ENCODE assay signal across 10 cellular contexts in the genomic region with DNA sequence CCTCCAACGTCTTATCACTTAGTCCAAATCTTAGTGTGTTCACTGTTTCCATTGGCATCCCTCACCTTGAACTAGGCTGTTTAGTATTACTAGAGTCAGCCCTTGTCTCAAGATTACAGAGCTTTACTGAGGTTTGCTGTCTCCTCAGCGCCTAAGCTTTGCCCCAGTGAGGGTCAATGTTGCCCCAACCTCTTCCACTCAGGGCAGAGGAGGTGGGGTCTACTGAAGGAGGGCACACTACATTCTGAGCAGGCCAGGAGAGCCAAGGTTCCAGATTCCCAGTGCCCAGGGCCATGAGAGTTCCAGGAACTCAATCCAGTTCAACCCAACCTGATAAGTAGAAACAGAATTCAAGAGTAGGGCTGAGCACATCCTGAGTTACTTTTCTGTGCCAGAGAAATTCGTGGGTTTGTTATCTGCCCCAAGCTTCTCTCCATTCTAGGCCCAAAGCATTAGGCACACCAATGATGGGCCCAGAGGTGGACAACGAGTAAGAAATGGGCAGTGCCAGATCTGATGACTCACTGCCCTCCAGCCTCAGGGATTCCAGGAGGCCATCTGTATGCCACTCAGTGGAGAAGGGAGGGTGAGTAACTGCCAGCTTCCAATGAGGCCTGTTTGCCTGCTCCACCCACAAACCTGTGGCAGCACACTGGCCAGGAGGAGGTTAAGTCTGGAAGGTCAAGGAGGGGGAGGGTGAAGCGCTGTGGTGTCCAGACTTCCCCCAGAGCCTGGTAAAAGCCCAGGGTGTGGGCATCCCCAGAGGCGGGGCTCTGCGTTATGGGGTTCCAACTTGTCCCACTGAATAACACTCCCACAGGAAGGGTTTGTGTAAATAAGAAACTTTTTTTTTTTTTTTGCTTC. TPM values are rescaled to one million over a fixed set of nuclear protein-coding genes. Genes with fewer than 3 reads are reported as not detected.
DNase-seq lines count a peak whose midpoint lies in the region; ATAC-seq and TF ChIP-seq lines count a peak whose summit lies in the region.
"Had no signal": no experiment of that assay in that cellular context is flagged by ENCODE, and none has a peak within 500 bp of the region (broad histone marks: within the 10 kb centered on the region; RNA-seq: fewer than 3 reads in every experiment).

No MANE protein-coding gene starts in this region.

- TF ChIP-seq CTCF in HFFc6 (IDR thresholded peaks at IDR 0.05): no peak

- peak; percentile 93 for DNase-seq in HFFc6
- DNase-seq in astrocyte of the hippocampus (ENCODE audit: low read depth, low spot score): peak; percentile 86
- DNase-seq in iris pigment epithelial cell (ENCODE audit: low read depth): peak; percentile 75
- peak in 5 of 49 donors; percentile 18 to 47 (median 23) for DNase-seq in substantia nigra (lab: John Stamatoyannopoulos, UW)
- DNase-seq in effector memory CD8-positive, alpha-beta T cell: no peak
- no peak for DNase-seq in occipital lobe (lab: John Stamatoyannopoulos, UW)
- DNase-seq in activated CD4-positive, alpha-beta memory T cell treated with anti-CD3 and anti-CD28 coated beads, Interleukin-2, amount 10 ng/mL, durations not matched to agents 7 days and 5 days: no peak
- no peak for DNase-seq in NCI-H1694 (lab: John Stamatoyannopoulos, UW)
- DNase-seq: OCI-M1 had no signal

- POLR2A ChIA-PET in activated CD4-positive, alpha-beta memory T cell treated with anti-CD3 and anti-CD28 coated beads, Interleukin-2, amount 10 ng/mL, durations not matched to agents 7 days and 5 days (lab: Charles Lee): interaction anchor here (1.0 to 2.9 kb wide), 4 partner anchors 8 to 58 kb away, joined by 3 to 10 read pairs (median 4); a partner anchor contains a TSS

- H3K27ac ChIP-seq in substantia nigra (ENCODE audit: low read depth, low read length, poor library complexity, severe bottlenecking): peak overlapping the region; percentile 64

- ATAC-seq in effector memory CD8-positive, alpha-beta T cell (replicated peaks): no peak

- H3K4me1 Mint-ChIP-seq in HFFc6 (ENCODE audit: low read depth): peaks cover 34% of the 10 kb centered on the region
- H3K4me1 Mint-ChIP-seq in effector memory CD8-positive, alpha-beta T cell (ENCODE audit: low read depth in 2 of 2): peaks cover 3 to 9% of the 10 kb centered on the region in 2 donors
- H3K4me1 Mint-ChIP-seq in activated CD4-positive, alpha-beta memory T cell treated with anti-CD3 and anti-CD28 coated beads, Interleukin-2, amount 10 ng/mL, durations not matched to agents 7 days and 5 days: peaks cover 15% of the 10 kb centered on the region

- H3K4me3 Mint-ChIP-seq in HFFc6: peak overlapping the region; percentile 37; the same call in 1 of the 2 replicates
- no peak overlapping the region for H3K4me3 Mint-ChIP-seq in effector memory CD8-positive, alpha-beta T cell
- H3K4me3 Mint-ChIP-seq in activated CD4-positive, alpha-beta memory T cell treated with anti-CD3 and anti-CD28 coated beads, Interleukin-2, amount 10 ng/mL, durations not matched to agents 7 days and 5 days: no peak overlapping the region
- H3K4me3 Mint-ChIP-seq: central memory CD8-positive, alpha-beta T cell had no signal

- H3K27me3 Mint-ChIP-seq in HFFc6 (ENCODE audit: insufficient read depth): peaks cover 3% of the 10 kb centered on the region
- H3K27me3 Mint-ChIP-seq in effector memory CD8-positive, alpha-beta T cell: peaks cover 7 to 32% of the 10 kb centered on the region in 2 donors
- peaks cover 27% of the 10 kb centered on the region for H3K27me3 Mint-ChIP-seq in activated CD4-positive, alpha-beta memory T cell treated with anti-CD3 and anti-CD28 coated beads, Interleukin-2, amount 10 ng/mL, durations not matched to agents 7 days and 5 days

- no peaks in the 10 kb centered on the region for H3K9me3 Mint-ChIP-seq in HFFc6
- H3K9me3 Mint-ChIP-seq in effector memory CD8-positive, alpha-beta T cell: no peaks in the 10 kb centered on the region
- H3K9me3 Mint-ChIP-seq in activated CD4-positive, alpha-beta memory T cell treated with anti-CD3 and anti-CD28 coated beads, Interleukin-2, amount 10 ng/mL, durations not matched to agents 7 days and 5 days: no peaks in the 10 kb centered on the region
- H3K9me3 Mint-ChIP-seq: central memory CD8-positive, alpha-beta T cell had no signal

- H3K27ac Mint-ChIP-seq in HFFc6: peak overlapping the region; percentile 87
- no peak overlapping the region for H3K27ac Mint-ChIP-seq in effector memory CD8-positive, alpha-beta T cell
- H3K27ac Mint-ChIP-seq in activated CD4-positive, alpha-beta memory T cell treated with anti-CD3 and anti-CD28 coated beads, Interleukin-2, amount 10 ng/mL, durations not matched to agents 7 days and 5 days: no peak overlapping the region

- CTCF ChIA-PET in activated CD4-positive, alpha-beta memory T cell treated with anti-CD3 and anti-CD28 coated beads, Interleukin-2, amount 10 ng/mL, durations not matched to agents 7 days and 5 days (lab: Charles Lee): interaction anchor here (0.6 to 1.6 kb wide), 2 partner anchors 12 to 89 kb away, joined by 3 read pairs; no protein-coding TSS in a partner anchor

- H3K36me3 Mint-ChIP-seq in HFFc6 (ENCODE audit: low read depth): peaks cover 30% of the 10 kb centered on the region
- peaks cover 14% of the 10 kb centered on the region for H3K36me3 Mint-ChIP-seq in effector memory CD8-positive, alpha-beta T cell (ENCODE audit: insufficient read depth)
- no peaks in the 10 kb centered on the region for H3K36me3 Mint-ChIP-seq in activated CD4-positive, alpha-beta memory T cell treated with anti-CD3 and anti-CD28 coated beads, Interleukin-2, amount 10 ng/mL, durations not matched to agents 7 days and 5 days (ENCODE audit: low read depth)

RNA-seq across cellular contexts. Expression of a gene that starts 8.2 kb away (rescaled TPM):
- 10 to 100 TPM; 15.2 to 17.3 (median 16.9) TPM for total RNA-seq in HFFc6 (2021; fragmentation: NEBNext Ultra II Directional; extraction: Animal tissue kit (Norgen Biotek cat#: 25700))
- total RNA-seq in occipital lobe: 9.4 TPM
- total RNA-seq in activated CD4-positive, alpha-beta memory T cell treated with anti-CD3 and anti-CD28 coated beads, Interleukin-2, amount 10 ng/mL, durations not matched to agents 7 days and 5 days: 1 to 10 TPM; 7.2 to 7.5 TPM

RNA-seq across cellular contexts. Expression of a gene that starts 9.5 kb away (rescaled TPM):
- 10 to 100 TPM; 16.4 to 22.4 (median 19.1) TPM for total RNA-seq in HFFc6 (2021; fragmentation: NEBNext Ultra II Directional; extraction: Animal tissue kit (Norgen Biotek cat#: 25700))
- total RNA-seq in occipital lobe: 2.8 TPM
- 1 to 10 TPM; 1.8 to 3.1 TPM for total RNA-seq in activated CD4-positive, alpha-beta memory T cell treated with anti-CD3 and anti-CD28 coated beads, Interleukin-2, amount 10 ng/mL, durations not matched to agents 7 days and 5 days

RNA-seq across cellular contexts. Expression of a gene that starts 14.3 kb away (rescaled TPM):
- total RNA-seq in HFFc6 (2021; fragmentation: NEBNext Ultra II Directional; extraction: Animal tissue kit (Norgen Biotek cat#: 25700)): 1 to 10 TPM; 1.7 to 2.9 (median 2.2) TPM
- total RNA-seq in occipital lobe: 0.47 TPM
- 1 to 10 TPM in 1 of 2 experiments, under 1 TPM in 1; 0.68 to 1.1 TPM for total RNA-seq in activated CD4-positive, alpha-beta memory T cell treated with anti-CD3 and anti-CD28 coated beads, Interleukin-2, amount 10 ng/mL, durations not matched to agents 7 days and 5 days

RNA-seq across cellular contexts. Expression of a gene that starts 15.0 kb away (rescaled TPM):
- 10 to 100 TPM; 26.0 to 43.7 (median 37.7) TPM for total RNA-seq in HFFc6 (2021; fragmentation: NEBNext Ultra II Directional; extraction: Animal tissue kit (Norgen Biotek cat#: 25700))
- 7.5 TPM for total RNA-seq in occipital lobe
- total RNA-seq in activated CD4-positive, alpha-beta memory T cell treated with anti-CD3 and anti-CD28 coated beads, Interleukin-2, amount 10 ng/mL, durations not matched to agents 7 days and 5 days: 1 to 10 TPM; 1.2 TPM

RNA-seq across cellular contexts. Expression of a gene that starts 57.8 kb away (rescaled TPM):
- 100 to 1,000 TPM in 5 of 6 experiments, 10 to 100 TPM in 1; 85.5 to 127 (median 112) TPM for total RNA-seq in HFFc6 (2021; fragmentation: NEBNext Ultra II Directional; extraction: Animal tissue kit (Norgen Biotek cat#: 25700))
- total RNA-seq in occipital lobe: 10.3 TPM
- 10 to 100 TPM; 53.3 to 56.3 TPM for total RNA-seq in activated CD4-positive, alpha-beta memory T cell treated with anti-CD3 and anti-CD28 coated beads, Interleukin-2, amount 10 ng/mL, durations not matched to agents 7 days and 5 days

Comparison
In these comparisons a context has a peak if more than half of its experiments do, and no peak if none do; other contexts are left out.
1. DNase-seq: peak in HFFc6 (single experiment), astrocyte of the hippocampus (single experiment) and iris pigment epithelial cell (single experiment); none in effector memory CD8-positive, alpha-beta T cell (0 of 3), occipital lobe (single experiment), activated CD4-positive, alpha-beta memory T cell treated with anti-CD3 and anti-CD28 coated beads, Interleukin-2, amount 10 ng/mL, durations not matched to agents 7 days and 5 days (single experiment) and NCI-H1694 (single experiment).